10 cellular contexts compared by ENCODE assay signal in genomic region chr5:91312698-91313097, GRCh38.
DNase-seq lines count a peak whose midpoint lies in the region; ATAC-seq and TF ChIP-seq lines count a peak whose summit lies in the region.
"Had no signal": no experiment of that assay in that cellular context is flagged by ENCODE, and none has a peak within 500 bp of the region (broad histone marks: within the 10 kb centered on the region; RNA-seq: fewer than 3 reads in every experiment).

No MANE protein-coding gene starts in this region.

- no peak for TF ChIP-seq RAD21 in Ishikawa (IDR thresholded peaks at IDR 0.05; ENCODE audit: low read depth)

- no peak for ATAC-seq in naive thymus-derived CD8-positive, alpha-beta T cell

- H2AFZ ChIP-seq in ACC112 (ENCODE audit: low read length, unreplicated experiment), result no peak overlapping the region
- H2AFZ ChIP-seq in neuronal stem cell (ENCODE audit: low read length), result no peak overlapping the region

- no peak overlapping the region for H2AK5ac ChIP-seq in neuronal stem cell (ENCODE audit: low read depth, low read length)

- no peak overlapping the region for H2BK12ac ChIP-seq in neuronal stem cell (ENCODE audit: low read length)

- H3K9me3 ChIP-seq in breast epithelium (no peaks in the 10 kb centered on the region), neuronal stem cell (replicated peaks in 1 of 2; ENCODE audit: control insufficient read depth in 2 of 2, insufficient read depth in 1 of 2, low read depth in 1 of 2, low read length in 2 of 2) (no peaks in the 10 kb centered on the region)

- no peaks in the 10 kb centered on the region for H3K27me3 ChIP-seq in ACC112 (ENCODE audit: insufficient read depth, low read length)
- no peaks in the 10 kb centered on the region for H3K27me3 ChIP-seq in breast epithelium
- H3K27me3 ChIP-seq in neuronal stem cell (ENCODE audit: control insufficient read depth in 3 of 3, insufficient read depth in 3 of 3, low read depth in 1 of 3, low read length in 3 of 3), result no peaks in the 10 kb centered on the region

- no peak overlapping the region for H4K8ac ChIP-seq in neuronal stem cell (ENCODE audit: low read depth, low read length)

- H3K4me1 ChIP-seq in ACC112 (ENCODE audit: control insufficient read depth, insufficient read depth, low read length, unreplicated experiment), result peaks cover 44% of the 10 kb centered on the region
- H3K4me1 ChIP-seq in breast epithelium, result peaks cover 0 to 15% of the 10 kb centered on the region in 2 donors
- peaks cover 4 to 17% of the 10 kb centered on the region in 2 donors for H3K4me1 ChIP-seq in neuronal stem cell (ENCODE audit: control insufficient read depth in 2 of 2, insufficient read depth in 1 of 2, low read depth in 1 of 2, low read length in 2 of 2)

- peak overlapping the region in 9 of 10 donors; percentile 88 to 98 (median 96) for H3K27ac Mint-ChIP-seq in naive thymus-derived CD8-positive, alpha-beta T cell

- H3K36me3 ChIP-seq in ACC112 (ENCODE audit: insufficient read depth, low read length) (peaks cover 11% of the 10 kb centered on the region; the same call in 1 of the 2 replicates), breast epithelium (no peaks in the 10 kb centered on the region), neuronal stem cell (replicated peaks in 1 of 2; ENCODE audit: control insufficient read depth in 2 of 2, insufficient read depth in 2 of 2, low read length in 2 of 2) (no peaks in the 10 kb centered on the region)

- no peak overlapping the region for H2BK120ac ChIP-seq in neuronal stem cell (ENCODE audit: low read depth, low read length)

- no peak overlapping the region for H3K4ac ChIP-seq in neuronal stem cell (ENCODE audit: low read length)

- DNase-seq in breast epithelium (ENCODE audit: low spot score in 2 of 2), result no peak
- no peak for DNase-seq in naive thymus-derived CD8-positive, alpha-beta T cell
- DNase-seq in neuronal stem cell (ENCODE audit: low spot score), result no peak
- DNase-seq in NOMO-1 treated with dmso at 0.1 percent for 144 hours (lab: John Stamatoyannopoulos, UW; ENCODE audit: unreplicated experiment), result no peak
- no peak for DNase-seq in HuH-7.5 (ENCODE audit: low spot score)
- DNase-seq in NCI-H345 treated with DMSO at 0.1 percent for 48 hours (lab: John Stamatoyannopoulos, UW; ENCODE audit: unreplicated experiment), result no peak
- DNase-seq: activated naive CD4-positive, alpha-beta T cell; NCI-H1105 had no signal

- no peak overlapping the region for H3K4me2 ChIP-seq in neuronal stem cell (ENCODE audit: insufficient read depth, low read length, poor library complexity, severe bottlenecking)

- no peak overlapping the region for H3K18ac ChIP-seq in neuronal stem cell (ENCODE audit: low read length)

- no peak overlapping the region for H2BK15ac ChIP-seq in neuronal stem cell (ENCODE audit: low read length)

- POLR2A ChIA-PET in naive thymus-derived CD8-positive, alpha-beta T cell (lab: Charles Lee), result interaction anchor here (1.9 to 10.9 kb wide), 7 partner anchors 11 to 70 kb away, joined by 5 to 274 read pairs (median 11); partner anchors contain the start of gene ARRDC3

- WGBS in neuronal stem cell (ENCODE audit: extremely low coverage in 2 of 2, insufficient read length in 2 of 2, insufficient replicate concordance in 1 of 2), 2 donors, result no CpG with 5 or more reads among the region's 1 CpG

- no peak for TF ChIP-seq CTCF in breast epithelium (IDR thresholded peaks at IDR 0.05)

- intact Hi-C loops in breast epithelium (cut with DNase I; ENCODE audit: low total_unique reads), result no loop called here

- H3K27ac ChIP-seq in ACC112 (ENCODE audit: low read depth, low read length) (peak overlapping the region; percentile 100), breast epithelium (peak overlapping the region; percentile 87 to 92), neuronal stem cell (replicated peaks; ENCODE audit: low read length) (no peak overlapping the region)

- H2BK5ac ChIP-seq in neuronal stem cell (ENCODE audit: low read length), result no peak overlapping the region

- H3K79me1 ChIP-seq in neuronal stem cell (ENCODE audit: low read depth, low read length), result no peaks in the 10 kb centered on the region

- no peaks in the 10 kb centered on the region for H3K36me3 Mint-ChIP-seq in naive thymus-derived CD8-positive, alpha-beta T cell

- peak overlapping the region in 6 of 10 donors; percentile 29 to 82 (median 78) for H3K4me3 Mint-ChIP-seq in naive thymus-derived CD8-positive, alpha-beta T cell

- no peaks in the 10 kb centered on the region for H3K27me3 Mint-ChIP-seq in naive thymus-derived CD8-positive, alpha-beta T cell

- no peaks in the 10 kb centered on the region for H3K9me3 Mint-ChIP-seq in naive thymus-derived CD8-positive, alpha-beta T cell

- H3K4me3 ChIP-seq in ACC112 (ENCODE audit: low read depth, low read length) (peak overlapping the region; percentile 69), breast epithelium (no peak overlapping the region), neuronal stem cell (ENCODE audit: low read length in 2 of 2) (no peak overlapping the region)

- H3K4me1 Mint-ChIP-seq in naive thymus-derived CD8-positive, alpha-beta T cell, result peaks cover 28 to 62% (median 47%) of the 10 kb centered on the region in 4 donors

- no peak overlapping the region for H3K14ac ChIP-seq in neuronal stem cell (ENCODE audit: low read length)

- H4K91ac ChIP-seq in neuronal stem cell (ENCODE audit: low read depth, low read length, poor library complexity), result no peak overlapping the region

- no peak for TF ChIP-seq POLR2A in breast epithelium (IDR thresholded peaks at IDR 0.05)

- no peak for TF ChIP-seq EP300 in Ishikawa (IDR thresholded peaks at IDR 0.05; ENCODE audit: borderline replicate concordance)

- peaks cover 24% of the 10 kb centered on the region for H3K79me2 ChIP-seq in ACC112 (ENCODE audit: control insufficient read depth, insufficient read depth, low read length, unreplicated experiment)

- no peak overlapping the region for H3K9ac ChIP-seq in neuronal stem cell (ENCODE audit: low read depth, low read length, poor library complexity)

- no peak overlapping the region for H3K23ac ChIP-seq in neuronal stem cell (ENCODE audit: low read depth, low read length, poor library complexity)

TF ChIP-seq in Ishikawa, 13 proteins besides CTCF, POLR2A, EP300 and RAD21:
- TF ChIP-seq TEAD4 (IDR thresholded peaks at IDR 0.05), result peak; percentile 57; the same call in 1 of the 2 replicates
- 0 out of 2 replicates have a peak, but pooled peaks have one; percentile 3 for TF ChIP-seq MAX (IDR thresholded peaks at IDR 0.05)
- no peak for TF ChIP-seq NFIC (IDR thresholded peaks at IDR 0.05)
